In genomic region chr4:69020462-69020807, GRCh38 we compare ENCODE assay signal across 2 cellular contexts.
TF ChIP-seq lines count a peak whose summit lies in the region.
"Not testable (repeated sequence)": the region's sequence is repeated elsewhere in the genome, so short reads cannot be mapped to it uniquely, and the experiment has no call there.

No MANE protein-coding gene starts in this region.

TF ChIP-seq in A549, 52 proteins besides CTCF, POLR2A, EP300 and RAD21 (continued from another document):
- peak; percentile 54 to 56; a peak in 2 of 4 replicates for TF ChIP-seq CEBPB (IDR thresholded peaks at IDR 0.05)

TF ChIP-seq in HepG2, 621 proteins besides CTCF, POLR2A, EP300 and RAD21 (continued from another document and continues in another):
- TF ChIP-seq ATF2 (CRISPR knock-in tag; IDR thresholded peaks at IDR 0.05) (0 out of 2 replicates have a peak, but pooled peaks have one; percentile 20), TCF7 (IDR thresholded peaks at IDR 0.05; ENCODE audit: low read depth) (peak; percentile 87), TCF7L2 (IDR thresholded peaks at IDR 0.05; ENCODE audit: low read depth, low read length) (peak; percentile 57; the same call in 1 of the 2 replicates), MED1 (CRISPR knock-in tag; IDR thresholded peaks at IDR 0.05) (peak; percentile 90), ETV5 (CRISPR knock-in tag; IDR thresholded peaks at IDR 0.05; ENCODE audit: borderline replicate concordance) (0 out of 2 replicates have a peak, but pooled peaks have one; percentile 31), MIER3 (CRISPR knock-in tag; IDR thresholded peaks at IDR 0.05; ENCODE audit: borderline replicate concordance) (peak; percentile 23; the same call in 1 of the 2 replicates), DRAP1 (CRISPR knock-in tag; IDR thresholded peaks at IDR 0.05) (peak; percentile 8; the same call in 1 of the 2 replicates), HMG20A (CRISPR knock-in tag; IDR thresholded peaks at IDR 0.05; ENCODE audit: borderline replicate concordance) (peak; percentile 10; the same call in 1 of the 2 replicates), NR2F6 (IDR thresholded peaks at IDR 0.05) (peak; percentile 3), NR2F6 (CRISPR knock-in tag; IDR thresholded peaks at IDR 0.05) (peak; percentile 39; the same call in 1 of the 2 replicates), ZNF609 (CRISPR knock-in tag; IDR thresholded peaks at IDR 0.05; ENCODE audit: borderline replicate concordance) (peak; percentile 54; the same call in 1 of the 2 replicates), NKX3-1 (CRISPR knock-in tag; IDR thresholded peaks at IDR 0.05) (0 out of 2 replicates have a peak, but pooled peaks have one; percentile 3), SOX5 (CRISPR knock-in tag; IDR thresholded peaks at IDR 0.05; ENCODE audit: borderline replicate concordance) (peak; percentile 70; the same call in 1 of the 2 replicates), CREB1 (CRISPR knock-in tag; IDR thresholded peaks at IDR 0.05) (peak; percentile 73; the same call in 1 of the 2 replicates), HHEX (CRISPR knock-in tag; IDR thresholded peaks at IDR 0.05) (0 out of 2 replicates have a peak, but pooled peaks have one; percentile 25), NFIC (IDR thresholded peaks at IDR 0.05; ENCODE audit: low read length) (peak; percentile 96), HDAC2 (CRISPR knock-in tag; IDR thresholded peaks at IDR 0.05) (peak; percentile 49; the same call in 1 of the 2 replicates), ISL2 (CRISPR knock-in tag; IDR thresholded peaks at IDR 0.05) (peak; percentile 95), TEF (CRISPR knock-in tag; IDR thresholded peaks at IDR 0.05) (peak; percentile 57; the same call in 1 of the 2 replicates), MBD4 (IDR thresholded peaks at IDR 0.05; ENCODE audit: borderline replicate concordance, low read length) (peak; percentile 87; the same call in 1 of the 2 replicates), RXRB (CRISPR knock-in tag; IDR thresholded peaks at IDR 0.05; ENCODE audit: borderline replicate concordance) (peak; percentile 84), MED13 (CRISPR knock-in tag; IDR thresholded peaks at IDR 0.05) (peak; percentile 93; the same call in 1 of the 2 replicates), AHDC1 (CRISPR knock-in tag; IDR thresholded peaks at IDR 0.05; ENCODE audit: borderline replicate concordance) (peak; percentile 55; the same call in 1 of the 2 replicates), CREM (IDR thresholded peaks at IDR 0.05) (peak; percentile 94), FOXJ3 (CRISPR knock-in tag; IDR thresholded peaks at IDR 0.05; ENCODE audit: borderline replicate concordance) (peak; percentile 72; the same call in 1 of the 2 replicates), HDAC1 (CRISPR knock-in tag; IDR thresholded peaks at IDR 0.05) (0 out of 2 replicates have a peak, but pooled peaks have one; percentile 13), HNF4A (CRISPR knock-in tag; IDR thresholded peaks at IDR 0.05) (peak; percentile 75), PAXIP1 (CRISPR knock-in tag; conservative IDR thresholded peaks at IDR 0.05) (peak; percentile 71), NR2F2 (IDR thresholded peaks at IDR 0.05; ENCODE audit: borderline replicate concordance, low read depth) (peak; percentile 1), HNF1A (CRISPR knock-in tag; IDR thresholded peaks at IDR 0.05; ENCODE audit: borderline replicate concordance) (peak; percentile 55; the same call in 1 of the 2 replicates), SOX6 (CRISPR knock-in tag; IDR thresholded peaks at IDR 0.05) (peak; percentile 61; the same call in 1 of the 2 replicates), SOX13 (CRISPR knock-in tag; conservative IDR thresholded peaks at IDR 0.05 in 1 of 2, IDR thresholded peaks at IDR 0.05 in 1 of 2) (peak in 1 of 2 experiments; percentile 66; a peak in 1 of 4 replicates), NFE2L2 (IDR thresholded peaks at IDR 0.05; ENCODE audit: low read length) (0 out of 2 replicates have a peak, but pooled peaks have one; percentile 5), SAP130 (CRISPR knock-in tag; IDR thresholded peaks at IDR 0.05; ENCODE audit: low read depth) (0 out of 2 replicates have a peak, but pooled peaks have one; percentile 19)
- TF ChIP-seq CREB1 (IDR thresholded peaks at IDR 0.05); CREM (CRISPR knock-in tag; IDR thresholded peaks at IDR 0.05); HNF1A (IDR thresholded peaks at IDR 0.05; ENCODE audit: low read depth); SOX6 (IDR thresholded peaks at IDR 0.05); SOX13 (IDR thresholded peaks at IDR 0.05): not testable (repeated sequence)
